15 cellular contexts compared by ENCODE assay signal in genomic region chr2:168685619-168686453, GRCh38.
DNase-seq lines count a peak whose midpoint lies in the region; ATAC-seq and TF ChIP-seq lines count a peak whose summit lies in the region.
"Had no signal": no experiment of that assay in that cellular context is flagged by ENCODE, and none has a peak within 500 bp of the region (broad histone marks: within the 10 kb centered on the region; RNA-seq: fewer than 3 reads in every experiment).

No MANE protein-coding gene starts in this region.

- peak; percentile 55 to 89 (median 86) for ATAC-seq in psoas muscle
- no peak for ATAC-seq in HG03565 (IDR thresholded peaks at IDR 0.05; ENCODE audit: unreplicated experiment)
- ATAC-seq: activated CD4-positive, alpha-beta T cell treated with anti-CD3 and anti-CD28 coated beads for 36 hours; activated T-cell treated with anti-CD3 and anti-CD28 coated beads, Interleukin-2, amount 50 U/mL, for 72 hours had no signal

- peaks cover 21% of the 10 kb centered on the region for H3K4me1 Mint-ChIP-seq in dendritic cell treated with granulocyte-macrophage colony-stimulating factor and Interleukin-4, amounts not matched to agents 40 ng/mL and 50 ng/mL, for 4 days (ENCODE audit: low read depth)
- H3K4me1 Mint-ChIP-seq: activated CD4-positive, alpha-beta T cell treated with anti-CD3 and anti-CD28 coated beads for 36 hours; neural progenitor cell had no signal

- intact Hi-C loops in dendritic cell treated with granulocyte-macrophage colony-stimulating factor and Interleukin-4, amounts not matched to agents 40 ng/mL and 50 ng/mL, for 4 days (cut with micrococcal nuclease): loop anchor here (2.0 kb wide), 1 partner anchor 339 kb away; no protein-coding TSS in a partner anchor
- intact Hi-C loops in psoas muscle (cut with DNase I): loop anchor here (2.0 to 5.0 kb wide), 2 partner anchors 339 kb away; no protein-coding TSS in a partner anchor

- no peaks in the 10 kb centered on the region for H3K9me3 Mint-ChIP-seq in dendritic cell treated with granulocyte-macrophage colony-stimulating factor and Interleukin-4, amounts not matched to agents 40 ng/mL and 50 ng/mL, for 4 days
- H3K9me3 Mint-ChIP-seq: activated T-cell treated with anti-CD3 and anti-CD28 coated beads, Interleukin-2, amount 50 U/mL, for 72 hours; neural progenitor cell had no signal

- no peaks in the 10 kb centered on the region for H3K27me3 ChIP-seq in psoas muscle (ENCODE audit: insufficient read depth in 3 of 3, low read length in 2 of 3)
- H3K27me3 ChIP-seq: neural progenitor cell, SJSA1 had no signal

- no peaks in the 10 kb centered on the region for H3K27me3 Mint-ChIP-seq in dendritic cell treated with granulocyte-macrophage colony-stimulating factor and Interleukin-4, amounts not matched to agents 40 ng/mL and 50 ng/mL, for 4 days
- H3K27me3 Mint-ChIP-seq: activated CD4-positive, alpha-beta T cell treated with anti-CD3 and anti-CD28 coated beads for 36 hours had no signal

- peak overlapping the region; percentile 46 for H3K27ac Mint-ChIP-seq in dendritic cell treated with granulocyte-macrophage colony-stimulating factor and Interleukin-4, amounts not matched to agents 40 ng/mL and 50 ng/mL, for 4 days
- H3K27ac Mint-ChIP-seq: activated CD4-positive, alpha-beta T cell treated with anti-CD3 and anti-CD28 coated beads for 36 hours; activated T-cell treated with anti-CD3 and anti-CD28 coated beads, Interleukin-2, amount 50 U/mL, for 72 hours; neural progenitor cell had no signal

- H3K36me3 ChIP-seq in psoas muscle (ENCODE audit: insufficient read depth in 1 of 2, low read depth in 1 of 2): no peaks in the 10 kb centered on the region
- H3K36me3 ChIP-seq: neural progenitor cell, SJSA1 had no signal

- no peak overlapping the region for H3K27ac ChIP-seq in psoas muscle
- H3K27ac ChIP-seq: 22Rv1, neural progenitor cell, SJSA1 had no signal

- DNase-seq in NCI-H1092 treated with DMSO at 0.1 percent for 48 hours (lab: John Stamatoyannopoulos, UW) (peak; percentile 37), NCI-H1092 (lab: John Stamatoyannopoulos, UW) (no peak), NOMO-1 treated with dmso at 0.1 percent for 144 hours (lab: John Stamatoyannopoulos, UW; ENCODE audit: unreplicated experiment) (peak; percentile 25), psoas muscle (no peak), D341Med (ENCODE audit: low spot score) (no peak), mucosa of gallbladder (ENCODE audit: low spot score) (no peak)
- DNase-seq: activated CD4-positive, alpha-beta T cell treated with anti-CD3 and anti-CD28 coated beads for 36 hours; activated T-cell treated with anti-CD3 and anti-CD28 coated beads, Interleukin-2, amount 50 U/mL, for 72 hours; anterior cingulate cortex; NCI-H510A had no signal

- no peak overlapping the region for H3K4me3 ChIP-seq in psoas muscle
- H3K4me3 ChIP-seq: neural progenitor cell, SJSA1 had no signal

- peaks cover 10% of the 10 kb centered on the region for H3K4me1 ChIP-seq in psoas muscle

- no peaks in the 10 kb centered on the region for H3K9me3 ChIP-seq in psoas muscle
- H3K9me3 ChIP-seq: SJSA1 had no signal

- 56 to 84% (median 72%) methylated on average over 17 of the region's 17 CpGs for WGBS in psoas muscle, 3 donors

- peak overlapping the region; percentile 34 for H3K4me3 Mint-ChIP-seq in dendritic cell treated with granulocyte-macrophage colony-stimulating factor and Interleukin-4, amounts not matched to agents 40 ng/mL and 50 ng/mL, for 4 days
- H3K4me3 Mint-ChIP-seq: activated CD4-positive, alpha-beta T cell treated with anti-CD3 and anti-CD28 coated beads for 36 hours; activated T-cell treated with anti-CD3 and anti-CD28 coated beads, Interleukin-2, amount 50 U/mL, for 72 hours; neural progenitor cell had no signal

- TF ChIP-seq CTCF in psoas muscle (IDR thresholded peaks at IDR 0.05): no peak

- H3K36me3 Mint-ChIP-seq in dendritic cell treated with granulocyte-macrophage colony-stimulating factor and Interleukin-4, amounts not matched to agents 40 ng/mL and 50 ng/mL, for 4 days (ENCODE audit: low read depth): no peaks in the 10 kb centered on the region
- H3K36me3 Mint-ChIP-seq: neural progenitor cell had no signal

Comparison
In these comparisons a context has a peak if more than half of its experiments do, and no peak if none do; other contexts are left out.
1. DNase-seq: peak in NCI-H1092 treated with DMSO at 0.1 percent for 48 hours (single experiment) and NOMO-1 treated with dmso at 0.1 percent for 144 hours (single experiment); none in NCI-H1092 (single experiment), psoas muscle (0 of 2), D341Med (single experiment) and mucosa of gallbladder (single experiment).